8 cellular contexts compared by ENCODE assay signal in the genomic region with DNA sequence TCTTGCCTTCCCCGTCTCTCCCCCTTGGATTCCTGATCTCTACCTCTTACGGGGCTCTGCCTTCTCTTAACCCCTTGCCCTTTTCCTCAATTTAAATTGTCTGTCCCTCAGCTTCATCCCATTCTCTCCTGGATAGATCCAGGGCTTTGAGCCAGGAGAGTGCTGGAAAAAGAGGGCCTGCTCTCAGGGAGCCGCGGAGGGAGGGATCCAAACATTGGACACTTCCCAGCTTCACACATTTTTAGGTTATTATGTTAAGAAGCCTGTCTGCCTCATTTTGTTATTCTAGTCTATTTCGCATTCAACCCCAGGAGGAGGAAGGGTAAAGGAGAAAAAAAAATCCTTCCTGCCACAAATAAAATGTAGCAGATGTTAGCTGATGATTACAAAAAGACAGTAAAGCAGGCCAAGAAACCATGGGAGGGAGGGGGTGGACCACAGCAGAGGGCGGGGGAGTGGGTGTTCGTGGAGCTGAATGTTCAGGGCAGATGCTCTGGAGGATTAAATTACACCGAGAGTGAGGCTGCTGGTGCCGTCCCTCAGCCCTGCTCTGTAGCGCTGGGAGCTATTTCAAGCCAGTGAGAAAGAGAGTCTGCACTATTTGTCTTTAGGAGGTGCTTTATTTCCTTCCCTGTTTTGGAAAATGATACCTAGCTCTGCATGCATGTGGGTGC.
DNase-seq lines count a peak whose midpoint lies in the region; ATAC-seq and TF ChIP-seq lines count a peak whose summit lies in the region.

No MANE protein-coding gene starts in this region.

- H3K79me2 ChIP-seq in Karpas-422 (ENCODE audit: low read length) (no peaks in the 10 kb centered on the region), SK-N-SH (ENCODE audit: insufficient read depth) (no peaks in the 10 kb centered on the region), osteoblast (ENCODE audit: insufficient read depth, low read length) (no peaks in the 10 kb centered on the region)

- H2AFZ ChIP-seq in Karpas-422 (ENCODE audit: low read length) (no peak overlapping the region), SK-N-SH (ENCODE audit: low read depth) (peak overlapping the region; percentile 60), osteoblast (ENCODE audit: low read length) (peak overlapping the region; percentile 52)

- H3K27ac ChIP-seq in Karpas-422 (ENCODE audit: low read length) (no peak overlapping the region), SK-N-SH (ENCODE audit: low read depth in 2 of 2, low read length in 1 of 2) (peak overlapping the region; percentile 87 to 93), osteoblast (ENCODE audit: low read depth, low read length) (peak overlapping the region; percentile 54)

- CTCF ChIA-PET in BJ (lab: Yijun Ruan, JAX): interaction anchor here (1.0 to 3.1 kb wide), 4 partner anchors 8 to 85 kb away, joined by 3 to 33 read pairs (median 13); no protein-coding TSS in a partner anchor
- CTCF ChIA-PET in SK-N-SH (lab: Yijun Ruan, JAX): interaction anchor here (0.6 to 2.5 kb wide), 10 partner anchors 9 to 1046 kb away, joined by 3 to 26 read pairs (median 4); a partner anchor contains a TSS

- H3K9me2 ChIP-seq in Karpas-422 (replicated peaks; ENCODE audit: insufficient read depth, low read length) (no peaks in the 10 kb centered on the region), SK-N-SH (no peaks in the 10 kb centered on the region)

- DNase-seq in BJ (ENCODE audit: low read depth): peak; percentile 97
- DNase-seq in Karpas-422: peak; percentile 53
- peak; percentile 86 for DNase-seq in SK-N-SH
- DNase-seq in fibroblast of mammary gland (ENCODE audit: low read depth): peak; percentile 97
- DNase-seq in osteoblast (ENCODE audit: insufficient read length, low spot score, missing footprints): peak; percentile 83
- no peak for DNase-seq in activated CD8-positive, alpha-beta memory T cell treated with anti-CD3 and anti-CD28 coated beads for 24 hours

- TF ChIP-seq EP300 in SK-N-SH (IDR thresholded peaks at IDR 0.05; ENCODE audit: borderline replicate concordance in 1 of 2, low read depth in 1 of 2, low read length in 1 of 2): peak in 1 of 2 experiments; percentile 77; a peak in 2 of 4 replicates

- POLR2A ChIA-PET in BJ (lab: Charles Lee) (interaction anchor here (0.5 to 1.1 kb wide), 2 partner anchors 16 to 62 kb away, joined by 4 to 5 read pairs; no protein-coding TSS in a partner anchor), SK-N-SH (lab: Yijun Ruan, JAX) (interaction anchor here (1.1 to 1.3 kb wide), 2 partner anchors 11 to 37 kb away, joined by 3 to 4 read pairs; no protein-coding TSS in a partner anchor)

- no peak for ATAC-seq in GM19467 (IDR thresholded peaks at IDR 0.05; ENCODE audit: unreplicated experiment)
- no peak for ATAC-seq in HG02938 (IDR thresholded peaks at IDR 0.05; ENCODE audit: unreplicated experiment)

- H3K9me3 ChIP-seq in Karpas-422 (ENCODE audit: low read length): no peaks in the 10 kb centered on the region
- H3K9me3 ChIP-seq in SK-N-SH: no peaks in the 10 kb centered on the region
- H3K9me3 ChIP-seq in osteoblast (ENCODE audit: low read depth, low read length): no peaks in the 10 kb centered on the region

- no peak for TF ChIP-seq CTCF in BJ (IDR thresholded peaks at IDR 0.05; ENCODE audit: insufficient read depth, low read depth, low read length)
- no peak for TF ChIP-seq CTCF in SK-N-SH (IDR thresholded peaks at IDR 0.05)
- no peak for TF ChIP-seq CTCF in fibroblast of mammary gland (conservative IDR thresholded peaks at IDR 0.05; ENCODE audit: control insufficient read depth, insufficient read depth, low read depth, low read length)
- no peak for TF ChIP-seq CTCF in osteoblast (IDR thresholded peaks at IDR 0.05; ENCODE audit: extremely low read depth, low read depth, low read length)

- H3K4me2 ChIP-seq in Karpas-422 (ENCODE audit: low read depth, low read length, poor library complexity, severe bottlenecking) (peak overlapping the region; percentile 27), SK-N-SH (peak overlapping the region; percentile 88), osteoblast (ENCODE audit: insufficient read depth, low read length) (peak overlapping the region; percentile 74)

- WGBS in SK-N-SH (ENCODE audit: low lambda C conversion rate): 10% methylated on average over 10 of the region's 10 CpGs

- H3K9ac ChIP-seq in Karpas-422 (ENCODE audit: low read length): peak overlapping the region; percentile 24; the same call in 1 of the 2 replicates
- H3K9ac ChIP-seq in SK-N-SH: peak overlapping the region; percentile 25; the same call in 1 of the 2 replicates

- H3K4me1 ChIP-seq in Karpas-422 (ENCODE audit: low read length): peaks cover 27% of the 10 kb centered on the region
- peaks cover 30 to 32% of the 10 kb centered on the region in 2 experiments for H3K4me1 ChIP-seq in SK-N-SH (ENCODE audit: control insufficient read depth in 1 of 2, insufficient read depth in 2 of 2, low read depth in 1 of 2, low read length in 1 of 2)
- H3K4me1 ChIP-seq in osteoblast (ENCODE audit: insufficient read depth, low read length): peaks cover 49% of the 10 kb centered on the region

- H4K20me1 ChIP-seq in Karpas-422 (ENCODE audit: insufficient read depth, low read depth, low read length): 0 out of 2 replicates have a peak, but pooled peaks cover 4% of the 10 kb centered on the region
- H4K20me1 ChIP-seq in SK-N-SH (ENCODE audit: insufficient read depth): no peaks in the 10 kb centered on the region
- H4K20me1 ChIP-seq in osteoblast (ENCODE audit: insufficient read depth, low read length): peaks cover 4% of the 10 kb centered on the region

- no peaks in the 10 kb centered on the region for H3K27me3 ChIP-seq in BJ (ENCODE audit: control insufficient read depth, insufficient read depth, low read length)
- H3K27me3 ChIP-seq in Karpas-422 (ENCODE audit: low read length): no peaks in the 10 kb centered on the region
- no peaks in the 10 kb centered on the region for H3K27me3 ChIP-seq in SK-N-SH (ENCODE audit: insufficient read depth)
- no peaks in the 10 kb centered on the region for H3K27me3 ChIP-seq in osteoblast (ENCODE audit: insufficient read depth, low read length)

- TF ChIP-seq RAD21 in SK-N-SH (IDR thresholded peaks at IDR 0.05; ENCODE audit: low read length): no peak

- H3K4me3 ChIP-seq in BJ (ENCODE audit: low read depth, low read length) (no peak overlapping the region), Karpas-422 (ENCODE audit: low read length) (peak overlapping the region; percentile 38; the same call in 1 of the 2 replicates), SK-N-SH (ENCODE audit: low read depth in 2 of 2, low read length in 1 of 2) (peak overlapping the region; percentile 28 to 45), fibroblast of mammary gland (ENCODE audit: control insufficient read depth, low read depth, low read length) (peak overlapping the region; percentile 19), osteoblast (ENCODE audit: insufficient read depth, low read length) (peak overlapping the region; percentile 0)

- peaks cover 47% of the 10 kb centered on the region for H3F3A ChIP-seq in SK-N-SH (replicated peaks; ENCODE audit: insufficient read depth)

- H3K36me3 ChIP-seq in BJ (ENCODE audit: control insufficient read depth, insufficient read depth, low read length) (no peaks in the 10 kb centered on the region), Karpas-422 (ENCODE audit: insufficient read depth, low read length) (no peaks in the 10 kb centered on the region), SK-N-SH (replicated peaks in 1 of 2; ENCODE audit: control insufficient read depth in 1 of 2, insufficient read depth in 2 of 2, low read length in 1 of 2) (no peaks in the 10 kb centered on the region), osteoblast (ENCODE audit: insufficient read depth, low read length) (no peaks in the 10 kb centered on the region)

TF ChIP-seq in SK-N-SH, 30 proteins besides CTCF, POLR2A, EP300 and RAD21 (continues in another document):
- TF ChIP-seq MXI1 (IDR thresholded peaks at IDR 0.05; ENCODE audit: low read depth, low read length): 0 out of 2 replicates have a peak, but pooled peaks have one; percentile 12
- peak; percentile 30 for TF ChIP-seq CHD2 (IDR thresholded peaks at IDR 0.05; ENCODE audit: low read length, partially characterized antibody)
- peak; percentile 95 for TF ChIP-seq TCF12 (IDR thresholded peaks at IDR 0.05)
- TF ChIP-seq, protein P1, sequence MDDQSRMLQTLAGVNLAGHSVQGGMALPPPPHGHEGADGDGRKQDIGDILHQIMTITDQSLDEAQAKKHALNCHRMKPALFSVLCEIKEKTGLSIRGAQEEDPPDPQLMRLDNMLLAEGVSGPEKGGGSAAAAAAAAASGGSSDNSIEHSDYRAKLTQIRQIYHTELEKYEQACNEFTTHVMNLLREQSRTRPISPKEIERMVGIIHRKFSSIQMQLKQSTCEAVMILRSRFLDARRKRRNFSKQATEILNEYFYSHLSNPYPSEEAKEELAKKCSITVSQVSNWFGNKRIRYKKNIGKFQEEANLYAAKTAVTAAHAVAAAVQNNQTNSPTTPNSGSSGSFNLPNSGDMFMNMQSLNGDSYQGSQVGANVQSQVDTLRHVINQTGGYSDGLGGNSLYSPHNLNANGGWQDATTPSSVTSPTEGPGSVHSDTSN (IDR thresholded peaks at IDR 0.05): peak; percentile 73
- no peak for TF ChIP-seq YY1 (IDR thresholded peaks at IDR 0.05; ENCODE audit: low read depth)
- TF ChIP-seq SIN3A (IDR thresholded peaks at IDR 0.05; ENCODE audit: borderline replicate concordance, low read depth, low read length): no peak
- no peak for TF ChIP-seq RFX5 (IDR thresholded peaks at IDR 0.05; ENCODE audit: low read length)
- TF ChIP-seq, protein P2, sequence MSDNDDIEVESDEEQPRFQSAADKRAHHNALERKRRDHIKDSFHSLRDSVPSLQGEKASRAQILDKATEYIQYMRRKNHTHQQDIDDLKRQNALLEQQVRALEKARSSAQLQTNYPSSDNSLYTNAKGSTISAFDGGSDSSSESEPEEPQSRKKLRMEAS (IDR thresholded peaks at IDR 0.05; ENCODE audit: low read depth): peak; percentile 66
- peak; percentile 75 for TF ChIP-seq RXRA (IDR thresholded peaks at IDR 0.05; ENCODE audit: borderline replicate concordance, low read depth)
- peak; percentile 21; the same call in 1 of the 2 replicates for TF ChIP-seq FOSL2 (IDR thresholded peaks at IDR 0.05; ENCODE audit: borderline replicate concordance, low read depth)

Comparison
In these comparisons a context has a peak if more than half of its experiments do, and no peak if none do; other contexts are left out.
1. H3K4me2 ChIP-seq: peak in every context shown above with its lines; median percentile 88 in SK-N-SH; 74 in osteoblast; 27 in Karpas-422.